8 cellular contexts compared by ENCODE assay signal in the genomic region with DNA sequence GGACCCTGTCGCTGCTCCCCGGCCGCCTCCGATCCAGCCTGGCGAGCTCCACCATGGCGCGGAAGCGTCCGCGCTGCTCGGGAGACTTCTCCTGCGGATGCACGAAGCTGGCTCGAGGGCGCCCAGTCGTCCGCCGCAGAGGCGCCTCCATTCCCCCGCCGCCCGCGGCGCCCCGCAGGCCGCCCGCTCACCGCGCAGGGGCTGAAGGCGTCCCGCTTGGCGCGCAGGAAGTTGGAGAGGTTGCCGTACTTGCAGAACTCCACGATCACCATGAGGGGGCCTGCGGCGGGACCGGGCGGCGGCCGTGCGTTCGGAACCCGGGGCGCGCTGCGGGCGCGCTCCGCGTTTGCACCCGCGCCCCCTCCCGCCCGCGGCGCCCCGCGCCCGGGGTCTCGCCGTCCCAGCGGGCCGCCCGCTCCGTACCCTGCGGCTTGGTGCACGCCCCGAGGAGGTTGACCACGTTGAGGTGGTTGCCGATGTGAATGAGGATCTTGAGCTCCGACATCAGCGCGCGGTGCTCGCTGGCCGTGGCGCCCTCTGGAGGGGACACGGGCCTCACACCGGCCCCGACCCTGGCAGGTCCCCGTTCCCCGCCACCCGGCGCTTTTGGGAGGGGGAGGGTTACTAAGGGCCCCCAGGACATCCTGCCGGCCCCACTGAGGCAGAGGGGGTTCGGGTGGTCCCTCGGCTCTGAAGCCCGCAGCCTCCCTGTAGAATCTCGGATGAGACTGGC. TPM values are rescaled to one million over a fixed set of nuclear protein-coding genes. Genes with fewer than 3 reads are reported as not detected.
A peak's percentile ranks its signal among the peaks of the same experiment; 100 is the strongest.
DNase-seq lines count a peak whose midpoint lies in the region; ATAC-seq and TF ChIP-seq lines count a peak whose summit lies in the region.

No MANE protein-coding gene starts in this region.

- H3K27ac Mint-ChIP-seq in activated CD8-positive, alpha-beta T cell treated with anti-CD3 and anti-CD28 coated beads for 36 hours, result no peak overlapping the region

- H3K9me3 ChIP-seq in A673 (ENCODE audit: low read depth, low read length, poor library complexity, severe bottlenecking), result no peaks in the 10 kb centered on the region
- no peaks in the 10 kb centered on the region for H3K9me3 ChIP-seq in right atrium auricular region

- H3K4me1 ChIP-seq in A673 (ENCODE audit: insufficient read depth, low read length, poor library complexity, severe bottlenecking) (peaks cover 12% of the 10 kb centered on the region), right atrium auricular region (peaks cover 0 to 5% of the 10 kb centered on the region in 2 donors)

- DNase-seq in A673 (ENCODE audit: low spot score) (peak; percentile 71), germinal center (ENCODE audit: low spot score) (peak; percentile 22), NCI-H510A treated with DMSO at 0.1 percent for 48 hours (lab: John Stamatoyannopoulos, UW) (no peak), GM19240 (ENCODE audit: insufficient read length, low spot score) (no peak), right atrium auricular region (ENCODE audit: low spot score) (no peak)
- DNase-seq in activated CD8-positive, alpha-beta T cell treated with anti-CD3 and anti-CD28 coated beads for 36 hours, result peak; percentile 55
- DNase-seq in stimulated activated CD4-positive, alpha-beta T cell treated with anti-CD3 and anti-CD28 coated beads, Interleukin-15, amount 100 ng/mL, for 48 hours (ENCODE audit: low read depth in 2 of 2), result peak; percentile 14 to 24

- H3K36me3 Mint-ChIP-seq in activated CD8-positive, alpha-beta T cell treated with anti-CD3 and anti-CD28 coated beads for 36 hours (ENCODE audit: low read depth), result no peaks in the 10 kb centered on the region

- H3K4me3 ChIP-seq in A673 (ENCODE audit: low read depth, low read length, poor library complexity, severe bottlenecking) (peak overlapping the region; percentile 51), right atrium auricular region (peak overlapping the region in 1 of 2 donors; percentile 30)

- peak overlapping the region; percentile 8 for H3K27ac ChIP-seq in A673 (ENCODE audit: low read depth, low read length, poor library complexity, severe bottlenecking)
- H3K27ac ChIP-seq in right atrium auricular region, result no peak overlapping the region

- H3K36me3 ChIP-seq in A673 (ENCODE audit: insufficient read depth, low read length, poor library complexity, severe bottlenecking) (no peaks in the 10 kb centered on the region), right atrium auricular region (no peaks in the 10 kb centered on the region)

- no TSS peak for BruUV-seq in A673 (replicated peaks; lab: Mats Ljungman, UMichigan)

- intact Hi-C loops in A673 (cut with micrococcal nuclease; ENCODE audit: unreplicated experiment), result no loop called here
- intact Hi-C loops in activated CD8-positive, alpha-beta T cell treated with anti-CD3 and anti-CD28 coated beads for 36 hours (cut with micrococcal nuclease), result no loop called here

- H3K27me3 Mint-ChIP-seq in activated CD8-positive, alpha-beta T cell treated with anti-CD3 and anti-CD28 coated beads for 36 hours, result no peaks in the 10 kb centered on the region

- H3K27me3 ChIP-seq in A673 (replicated peaks; ENCODE audit: insufficient read depth, low read depth, low read length, poor library complexity), result no peaks in the 10 kb centered on the region
- H3K27me3 ChIP-seq in right atrium auricular region, result no peaks in the 10 kb centered on the region

- H3K9me3 Mint-ChIP-seq in activated CD8-positive, alpha-beta T cell treated with anti-CD3 and anti-CD28 coated beads for 36 hours, result no peaks in the 10 kb centered on the region

- peaks cover 5% of the 10 kb centered on the region for H3K4me1 Mint-ChIP-seq in activated CD8-positive, alpha-beta T cell treated with anti-CD3 and anti-CD28 coated beads for 36 hours (ENCODE audit: low read depth)

- H3K4me3 Mint-ChIP-seq in activated CD8-positive, alpha-beta T cell treated with anti-CD3 and anti-CD28 coated beads for 36 hours, result peak overlapping the region; percentile 59

- TF ChIP-seq CTCF in A673 (conservative IDR thresholded peaks at IDR 0.05; ENCODE audit: low read depth, low read length), result peak; percentile 67
- TF ChIP-seq CTCF in activated CD8-positive, alpha-beta T cell treated with anti-CD3 and anti-CD28 coated beads for 36 hours (IDR thresholded peaks at IDR 0.05), result peak; percentile 50
- TF ChIP-seq CTCF in right atrium auricular region (IDR thresholded peaks at IDR 0.05), result no peak

- POLR2A ChIA-PET in A673 (lab: Charles Lee; ENCODE audit: low non-redundant PET), result no interaction called here
- POLR2A ChIA-PET in activated CD8-positive, alpha-beta T cell treated with anti-CD3 and anti-CD28 coated beads for 36 hours (lab: Charles Lee), result no interaction called here

- CTCF ChIA-PET in A673 (lab: Charles Lee), result interaction anchor here (0.7 to 1.2 kb wide), 3 partner anchors 12 to 593 kb away, joined by 3 to 4 read pairs (median 4); no protein-coding TSS in a partner anchor
- CTCF ChIA-PET in activated CD8-positive, alpha-beta T cell treated with anti-CD3 and anti-CD28 coated beads for 36 hours (lab: Charles Lee), result interaction anchor here (0.7 to 1.6 kb wide), 13 partner anchors 12 to 244 kb away, joined by 3 to 7 read pairs (median 3); a partner anchor contains a TSS

- ATAC-seq in HG03280 (IDR thresholded peaks at IDR 0.05; ENCODE audit: unreplicated experiment), result peak; percentile 44
- ATAC-seq in activated CD8-positive, alpha-beta T cell treated with anti-CD3 and anti-CD28 coated beads for 36 hours, result peak; percentile 73

RNA-seq across cellular contexts. Expression of a gene that starts 27.7 kb away (rescaled TPM):
- not detected in 2 replicates for total RNA-seq in A673 (2021)
- total RNA-seq in activated CD8-positive, alpha-beta T cell treated with anti-CD3 and anti-CD28 coated beads for 36 hours, result not detected
- total RNA-seq in right atrium auricular region, result not detected

RNA-seq across cellular contexts. Expression of a gene that starts 30.4 kb away (rescaled TPM):
- total RNA-seq in A673 (2021), result 8.6 and 10.1 TPM in 2 replicates
- 1 to 10 TPM; 3.3 to 4.4 TPM for total RNA-seq in activated CD8-positive, alpha-beta T cell treated with anti-CD3 and anti-CD28 coated beads for 36 hours
- total RNA-seq in right atrium auricular region, result 1 to 10 TPM; 2.0 to 4.2 TPM

Comparison
In these comparisons a context has a peak if more than half of its experiments do, and no peak if none do; other contexts are left out.
1. DNase-seq: peak in A673 (single experiment), activated CD8-positive, alpha-beta T cell treated with anti-CD3 and anti-CD28 coated beads for 36 hours (single experiment), germinal center (single experiment) and stimulated activated CD4-positive, alpha-beta T cell treated with anti-CD3 and anti-CD28 coated beads, Interleukin-15, amount 100 ng/mL, for 48 hours (2 of 2); none in NCI-H510A treated with DMSO at 0.1 percent for 48 hours (single experiment), GM19240 (single experiment) and right atrium auricular region (single experiment).
2. CTCF ChIP-seq: peak in A673 (single experiment) and activated CD8-positive, alpha-beta T cell treated with anti-CD3 and anti-CD28 coated beads for 36 hours (single experiment); none in right atrium auricular region (0 of 2).